ENCODE assay signal across 1 cellular context in genomic region chr19:21482863-21483276, GRCh38.
TF ChIP-seq lines count a peak whose summit lies in the region.

No MANE protein-coding gene starts in this region.

TF ChIP-seq in WTC11, 78 proteins besides CTCF, POLR2A, EP300 and RAD21 (continued from another document):
- TF ChIP-seq ZNF512 (CRISPR knock-in tag; IDR thresholded peaks at IDR 0.05; ENCODE audit: borderline replicate concordance), result no peak
TF ChIP-seq in WTC11: peak in this region for 0.
